In genomic region chr7:100158229-100159098, GRCh38 we compare ENCODE assay signal across 8 cellular contexts.
DNase-seq lines count a peak whose midpoint lies in the region; ATAC-seq and TF ChIP-seq lines count a peak whose summit lies in the region.

Gene TRAPPC14 (minus strand): TSS chr7:100158723. CDS start chr7:100158499, 224 bp downstream.

- peak within 1 kb of the TSS; percentile 76 for H3K4me3 ChIP-seq in HFF-Myc (replicated peaks; ENCODE audit: low read depth, low read length)

- peak; percentile 91 for ATAC-seq in SK-N-SH treated with all-trans-retinoic acid at 6 μM for 48 hours

- DNase-seq in ELR (ENCODE audit: low read depth) (peak; percentile 83), HFF-Myc (ENCODE audit: extremely low read depth, low read depth) (no peak), NCI-H1048 (lab: John Stamatoyannopoulos, UW) (peak; percentile 31), globus pallidus (ENCODE audit: low spot score) (peak; percentile 83), nucleus accumbens (lab: John Stamatoyannopoulos, UW) (peak; percentile 4 to 96 (median 82)), superior temporal gyrus (ENCODE audit: extremely low spot score) (peak; percentile 82)
- peak; percentile 95 for DNase-seq in activated naive CD4-positive, alpha-beta T cell treated with anti-CD3 and anti-CD28 coated beads, Interleukin-2, amount 50 U/mL, for 16 hours

- TF ChIP-seq CTCF in HFF-Myc (IDR thresholded peaks at IDR 0.05; ENCODE audit: low read depth, low read length, missing control alignments), result no peak

TF ChIP-seq in SK-N-SH treated with all-trans-retinoic acid at 6 μM for 48 hours, 23 proteins besides CTCF, POLR2A, EP300 and RAD21:
- peak; percentile 16; the same call in 1 of the 2 replicates for TF ChIP-seq TSHZ2 (CRISPR knock-in tag; IDR thresholded peaks at IDR 0.05)
- TF ChIP-seq ZC3H10 (CRISPR knock-in tag; IDR thresholded peaks at IDR 0.05), result no peak
- TF ChIP-seq ZNF70 (CRISPR knock-in tag; IDR thresholded peaks at IDR 0.05), result no peak
- no peak for TF ChIP-seq TCF4 (CRISPR knock-in tag; IDR thresholded peaks at IDR 0.05; ENCODE audit: borderline replicate concordance)
- no peak for TF ChIP-seq RARB (CRISPR knock-in tag; IDR thresholded peaks at IDR 0.05)
- peak; percentile 30; the same call in 1 of the 2 replicates for TF ChIP-seq CSRNP3 (CRISPR knock-in tag; IDR thresholded peaks at IDR 0.05)
- no peak for TF ChIP-seq ZFP30 (CRISPR knock-in tag; IDR thresholded peaks at IDR 0.05)
- no peak for TF ChIP-seq CREB5 (CRISPR knock-in tag; IDR thresholded peaks at IDR 0.05; ENCODE audit: low read depth)
- no peak for TF ChIP-seq ISL1 (CRISPR knock-in tag; IDR thresholded peaks at IDR 0.05)
- TF ChIP-seq POU6F1 (CRISPR knock-in tag; IDR thresholded peaks at IDR 0.05; ENCODE audit: borderline replicate concordance, low read depth), result no peak
- peak; percentile 40; the same call in 1 of the 2 replicates for TF ChIP-seq ZFP3 (CRISPR knock-in tag; IDR thresholded peaks at IDR 0.05)
- TF ChIP-seq ZNF565 (CRISPR knock-in tag; conservative IDR thresholded peaks at IDR 0.05; ENCODE audit: low read depth), result no peak
- no peak for TF ChIP-seq CSDC2 (CRISPR knock-in tag; IDR thresholded peaks at IDR 0.05)
- TF ChIP-seq BACH2 (CRISPR knock-in tag; IDR thresholded peaks at IDR 0.05; ENCODE audit: borderline replicate concordance), result no peak
- no peak for TF ChIP-seq ARNTL (CRISPR knock-in tag; IDR thresholded peaks at IDR 0.05; ENCODE audit: borderline replicate concordance, low read depth)
- TF ChIP-seq TOX (CRISPR knock-in tag; IDR thresholded peaks at IDR 0.05; ENCODE audit: borderline replicate concordance), result no peak
- TF ChIP-seq PATZ1 (CRISPR knock-in tag; IDR thresholded peaks at IDR 0.05; ENCODE audit: borderline replicate concordance), result peak; percentile 84; the same call in 1 of the 2 replicates
- no peak for TF ChIP-seq OSR1 (CRISPR knock-in tag; IDR thresholded peaks at IDR 0.05)
- TF ChIP-seq SNAI2 (CRISPR knock-in tag; IDR thresholded peaks at IDR 0.05), result 0 out of 2 replicates have a peak, but pooled peaks have one; percentile 24
- peak; percentile 60; the same call in 1 of the 2 replicates for TF ChIP-seq GLIS3 (CRISPR knock-in tag; IDR thresholded peaks at IDR 0.05)
- no peak for TF ChIP-seq ESRRG (CRISPR knock-in tag; IDR thresholded peaks at IDR 0.05)
- TF ChIP-seq PPARA (CRISPR knock-in tag; IDR thresholded peaks at IDR 0.05; ENCODE audit: borderline replicate concordance), result no peak
- 0 out of 2 replicates have a peak, but pooled peaks have one; percentile 9 for TF ChIP-seq ZNF8 (CRISPR knock-in tag; IDR thresholded peaks at IDR 0.05)
TF ChIP-seq in SK-N-SH treated with all-trans-retinoic acid at 6 μM for 48 hours: peak in this region for 7.
